ENCODE assay signal across 1 cellular context in genomic region chr13:48493076-48493765, GRCh38.
TF ChIP-seq lines count a peak whose summit lies in the region.

No MANE protein-coding gene starts in this region.

TF ChIP-seq in H1, 55 proteins besides CTCF, POLR2A, EP300 and RAD21:
- no peak for TF ChIP-seq BACH1 (IDR thresholded peaks at IDR 0.05; ENCODE audit: low read length)
- no peak for TF ChIP-seq TEAD4 (IDR thresholded peaks at IDR 0.05; ENCODE audit: low read depth, low read length)
- TF ChIP-seq TAF1 (IDR thresholded peaks at IDR 0.05; ENCODE audit: low read depth, low read length), result no peak
- TF ChIP-seq CEBPB (IDR thresholded peaks at IDR 0.05; ENCODE audit: low read depth, low read length), result no peak
- TF ChIP-seq RXRA (IDR thresholded peaks at IDR 0.05; ENCODE audit: insufficient read depth, low read depth, low read length), result no peak
- no peak for TF ChIP-seq ZNF274 (IDR thresholded peaks at IDR 0.05; ENCODE audit: borderline replicate concordance, extremely low read depth, low read length)
- no peak for TF ChIP-seq ASH2L (IDR thresholded peaks at IDR 0.05; ENCODE audit: low read length)
- TF ChIP-seq NRF1 (IDR thresholded peaks at IDR 0.05; ENCODE audit: low read depth, low read length), result no peak
- no peak for TF ChIP-seq KDM5A (IDR thresholded peaks at IDR 0.05; ENCODE audit: low read length)
- TF ChIP-seq BCL11A (IDR thresholded peaks at IDR 0.05; ENCODE audit: low read depth in 2 of 2, low read length in 2 of 2), result no peak
- TF ChIP-seq HDAC2 (IDR thresholded peaks at IDR 0.05; ENCODE audit: borderline replicate concordance in 1 of 2, low read depth in 2 of 2, low read length in 2 of 2), result no peak
- no peak for TF ChIP-seq PHF8 (conservative IDR thresholded peaks at IDR 0.05; ENCODE audit: low read depth, low read length)
- no peak for TF ChIP-seq CTBP2 (IDR thresholded peaks at IDR 0.05; ENCODE audit: borderline replicate concordance, insufficient read depth, insufficient read length, low read length)
- TF ChIP-seq SP1 (IDR thresholded peaks at IDR 0.05; ENCODE audit: low read depth, low read length), result no peak
- no peak for TF ChIP-seq SP4 (IDR thresholded peaks at IDR 0.05; ENCODE audit: low read length)
- TF ChIP-seq MAFK (IDR thresholded peaks at IDR 0.05; ENCODE audit: low read depth, low read length), result no peak
- TF ChIP-seq SUZ12 (IDR thresholded peaks at IDR 0.05; ENCODE audit: low read length), result no peak
- no peak for TF ChIP-seq SIN3A (conservative IDR thresholded peaks at IDR 0.05 in 1 of 2, IDR thresholded peaks at IDR 0.05 in 1 of 2; ENCODE audit: low read depth in 1 of 2, low read length in 2 of 2)
- no peak for TF ChIP-seq ATF3 (IDR thresholded peaks at IDR 0.05; ENCODE audit: insufficient read depth, low read depth, low read length)
- TF ChIP-seq GABPA (IDR thresholded peaks at IDR 0.05; ENCODE audit: borderline replicate concordance, insufficient read depth, low read length), result no peak
